8 cellular contexts compared by ENCODE assay signal in genomic region chr3:196941846-196942225, GRCh38. TPM values are rescaled to one million over a fixed set of nuclear protein-coding genes. Genes with fewer than 3 reads are reported as not detected.
DNase-seq lines count a peak whose midpoint lies in the region; ATAC-seq, FAIRE-seq and TF ChIP-seq lines count a peak whose summit lies in the region.

No MANE protein-coding gene starts in this region.

- H3K4me1 Mint-ChIP-seq in T-helper 17 cell: peaks cover 35% of the 10 kb centered on the region

- FAIRE-seq in HTR-8/SVneo (lab: Jason Lieb, UNC): no peak

- intact Hi-C loops in ascending aorta (cut with DNase I): loop anchor here (1.0 to 5.0 kb wide), 6 partner anchors 27 to 439 kb away; partner anchors contain the start of genes CEP19, FBXO45, PAK2 and PIGX

- H3K9me3 ChIP-seq in T-helper 17 cell (ENCODE audit: control insufficient read depth, low read length, poor library complexity, severe bottlenecking): no peaks in the 10 kb centered on the region
- H3K9me3 ChIP-seq in ascending aorta: no peaks in the 10 kb centered on the region

- peak overlapping the region; percentile 100 for H3K27ac Mint-ChIP-seq in T-helper 17 cell

- ATAC-seq in GM21367 (IDR thresholded peaks at IDR 0.05; ENCODE audit: unreplicated experiment) (peak; percentile 23), T-helper 17 cell (peak; percentile 57)

- peaks cover 20 to 21% of the 10 kb centered on the region in 2 donors for H3K36me3 ChIP-seq in ascending aorta

- peaks cover 14 to 17% of the 10 kb centered on the region in 2 donors for H3K4me1 ChIP-seq in ascending aorta

- DNase-seq in COR-L47 (lab: John Stamatoyannopoulos, UW): peak; percentile 59
- DNase-seq in HTR-8/SVneo (ENCODE audit: insufficient read length, low spot score): peak; percentile 37
- peak; percentile 40 to 45 (median 42) for DNase-seq in T-helper 17 cell
- peak in 1 of 2 donors; percentile 70 for DNase-seq in ascending aorta (ENCODE audit: low spot score in 2 of 2)
- peak; percentile 55 for DNase-seq in iPS-NIHi11 (ENCODE audit: low spot score)
- DNase-seq in stimulated activated CD4-positive, alpha-beta T cell treated with anti-CD3 and anti-CD28 coated beads, Interleukin-15, amount 100 ng/mL, for 1 hour (ENCODE audit: low read depth in 1 of 2, low spot score in 1 of 2): peak; percentile 31 to 53
- no peak for DNase-seq in NCI-H446 treated with DMSO at 0.1 percent for 48 hours (lab: John Stamatoyannopoulos, UW)

- H3K36me3 Mint-ChIP-seq in T-helper 17 cell (ENCODE audit: low read depth): peaks cover 7% of the 10 kb centered on the region

- H3K27ac ChIP-seq in ascending aorta: peak overlapping the region; percentile 88 to 96

- no peaks in the 10 kb centered on the region for H3K27me3 Mint-ChIP-seq in T-helper 17 cell

- peak overlapping the region; percentile 99 for H3K4me3 Mint-ChIP-seq in T-helper 17 cell

- TF ChIP-seq CTCF in ascending aorta (IDR thresholded peaks at IDR 0.05): no peak

- peak overlapping the region; percentile 93 to 100 for H3K4me3 ChIP-seq in ascending aorta

- no peaks in the 10 kb centered on the region for H3K27me3 ChIP-seq in ascending aorta

RNA-seq across cellular contexts. Expression of gene NCBP2, which starts 0.5 kb away (rescaled TPM):
- 10 to 100 TPM; 48.7 to 51.7 TPM for total RNA-seq in T-helper 17 cell
- 16.9 TPM for total RNA-seq in ascending aorta

RNA-seq across cellular contexts. Expression of gene PIGZ, which starts 26.8 kb away (rescaled TPM):
- 1 to 10 TPM in 1 of 2 donors, under 1 TPM in 1; 0.89 to 1.5 TPM for total RNA-seq in T-helper 17 cell
- total RNA-seq in ascending aorta: 0.96 TPM
